9 cellular contexts compared by ENCODE assay signal in the genomic region with DNA sequence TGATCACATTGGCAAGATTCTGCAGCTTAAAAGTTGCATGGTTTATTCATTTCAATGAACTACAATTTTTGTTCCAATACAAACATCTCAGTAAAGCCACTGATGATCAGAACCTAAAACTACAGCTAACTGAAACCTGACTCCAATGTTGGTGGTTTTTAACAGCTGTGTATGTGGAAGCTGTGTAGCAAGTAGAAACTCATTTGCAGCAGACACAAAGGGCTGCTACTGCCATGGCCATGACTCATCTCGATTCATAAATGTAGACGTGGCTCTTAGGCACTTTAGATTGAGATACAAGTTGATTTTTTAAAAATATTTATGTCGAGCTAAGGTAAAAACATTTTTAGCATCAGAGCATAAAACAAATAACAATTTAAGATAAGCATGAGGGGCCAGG. TPM values are rescaled to one million over a fixed set of nuclear protein-coding genes. Genes with fewer than 3 reads are reported as not detected.
DNase-seq lines count a peak whose midpoint lies in the region; ATAC-seq, FAIRE-seq and TF ChIP-seq lines count a peak whose summit lies in the region.
"Had no signal": no experiment of that assay in that cellular context is flagged by ENCODE, and none has a peak within 500 bp of the region (broad histone marks: within the 10 kb centered on the region; RNA-seq: fewer than 3 reads in every experiment).

No MANE protein-coding gene starts in this region.

- DNase-seq in AG04450 (ENCODE audit: low read depth, low spot score) (peak; percentile 90), HTR-8/SVneo (ENCODE audit: insufficient read length, low spot score) (peak; percentile 51), bronchial epithelial cell (ENCODE audit: low read depth) (peak; percentile 96), Peyer's patch (no peak), NCI-H1417 treated with DMSO at 0.1 percent for 48 hours (lab: John Stamatoyannopoulos, UW) (no peak)
- no peak for DNase-seq in effector memory CD4-positive, alpha-beta T cell
- DNase-seq in effector CD4-positive, alpha-beta T cell, result no peak

- no peaks in the 10 kb centered on the region for H3K4me1 ChIP-seq in Peyer's patch
- no peaks in the 10 kb centered on the region for H3K4me1 ChIP-seq in effector memory CD4-positive, alpha-beta T cell (ENCODE audit: control insufficient read depth, insufficient read depth, low read length, poor library complexity, severe bottlenecking)

- TF ChIP-seq POLR2A in Peyer's patch (IDR thresholded peaks at IDR 0.05), result no peak

- H3K36me3 ChIP-seq in bronchial epithelial cell (ENCODE audit: control insufficient read depth, insufficient read depth, low read length), result no peaks in the 10 kb centered on the region
- no peaks in the 10 kb centered on the region for H3K36me3 ChIP-seq in Peyer's patch
- no peaks in the 10 kb centered on the region for H3K36me3 ChIP-seq in effector memory CD4-positive, alpha-beta T cell (ENCODE audit: control insufficient read depth, insufficient read depth, low read length)

- TF ChIP-seq CTCF in AG04450 (IDR thresholded peaks at IDR 0.05; ENCODE audit: low read depth, low read length) (no peak), bronchial epithelial cell (IDR thresholded peaks at IDR 0.05; ENCODE audit: insufficient read depth, low read length, severe bottlenecking) (no peak), Peyer's patch (IDR thresholded peaks at IDR 0.05) (no peak)

- POLR2A ChIA-PET in AG04450 (lab: Yijun Ruan, JAX), result interaction anchor here (0.7 kb wide), 1 partner anchor 22 kb away, joined by 3 read pairs; no protein-coding TSS in a partner anchor

- CTCF ChIA-PET in AG04450 (lab: Charles Lee), result interaction anchor here (0.7 to 2.9 kb wide), 6 partner anchors 18 to 399 kb away, joined by 3 to 16 read pairs (median 6); no protein-coding TSS in a partner anchor

- H3K27ac ChIP-seq in AG04450 (ENCODE audit: low read depth, low read length) (peak overlapping the region; percentile 89), Peyer's patch (no peak overlapping the region)
- H3K27ac ChIP-seq in effector memory CD4-positive, alpha-beta T cell (ENCODE audit: insufficient read depth, low read length, poor library complexity, severe bottlenecking), result no peak overlapping the region

- H3K27me3 ChIP-seq in AG04450 (ENCODE audit: control insufficient read depth, insufficient read depth, low read length), result no peaks in the 10 kb centered on the region
- H3K27me3 ChIP-seq in bronchial epithelial cell (ENCODE audit: control insufficient read depth, insufficient read depth, low read length), result no peaks in the 10 kb centered on the region
- H3K27me3 ChIP-seq in Peyer's patch, result no peaks in the 10 kb centered on the region
- no peaks in the 10 kb centered on the region for H3K27me3 ChIP-seq in effector memory CD4-positive, alpha-beta T cell (replicated peaks; ENCODE audit: control insufficient read depth, insufficient read depth, low read length, poor library complexity, severe bottlenecking)

- peak; percentile 58 for ATAC-seq in GM19455 (IDR thresholded peaks at IDR 0.05; ENCODE audit: unreplicated experiment)
- ATAC-seq: Right ventricle myocardium inferior had no signal

- H3K9me3 ChIP-seq in AG04450 (ENCODE audit: control insufficient read depth, insufficient read depth, low read length), result no peaks in the 10 kb centered on the region
- no peaks in the 10 kb centered on the region for H3K9me3 ChIP-seq in Peyer's patch
- H3K9me3 ChIP-seq in effector memory CD4-positive, alpha-beta T cell (ENCODE audit: control insufficient read depth, low read length), result no peaks in the 10 kb centered on the region

- no peak for FAIRE-seq in HTR-8/SVneo (lab: Jason Lieb, UNC)
- FAIRE-seq in bronchial epithelial cell (lab: Jason Lieb, UNC), result no peak

- H3K4me3 ChIP-seq in AG04450 (ENCODE audit: low read depth, low read length) (no peak overlapping the region), bronchial epithelial cell (ENCODE audit: low read depth, low read length) (no peak overlapping the region), Peyer's patch (no peak overlapping the region)
- H3K4me3 ChIP-seq in effector memory CD4-positive, alpha-beta T cell (ENCODE audit: insufficient read depth, low read depth, low read length, poor library complexity, severe bottlenecking), result no peak overlapping the region

RNA-seq across cellular contexts. Expression of gene MAP3K4, which starts 19.5 kb away (rescaled TPM):
- polyA plus RNA-seq in AG04450 (2011; rRNA removed), result 12.3 and 12.7 TPM in 2 replicates
- 25.5 and 31.7 TPM in 2 replicates for polyA minus RNA-seq in AG04450 (2011; rRNA and poly(A)+ RNA removed)
- 41.3 and 47.0 TPM in 2 replicates for total RNA-seq in bronchial epithelial cell
- total RNA-seq in Peyer's patch, result 10 to 100 TPM; 24.3 to 99.0 (median 37.4) TPM

Comparison
In these comparisons a context has a peak if more than half of its experiments do, and no peak if none do; other contexts are left out.
1. DNase-seq: peak in AG04450 (single experiment), HTR-8/SVneo (single experiment) and bronchial epithelial cell (single experiment); none in Peyer's patch (0 of 3), effector memory CD4-positive, alpha-beta T cell (0 of 3), NCI-H1417 treated with DMSO at 0.1 percent for 48 hours (single experiment) and effector CD4-positive, alpha-beta T cell (single experiment).